ENCODE assay signal across 28 cellular contexts in genomic region chr15:31893770-31894169, GRCh38. TPM values are rescaled to one million over a fixed set of nuclear protein-coding genes. Genes with fewer than 3 reads are reported as not detected.
"Had no signal": no experiment of that assay in that cellular context is flagged by ENCODE, and none has a peak within 500 bp of the region (broad histone marks: within the 10 kb centered on the region; RNA-seq: fewer than 3 reads in every experiment).

No MANE protein-coding gene starts in this region.

- DNase-seq: colonic mucosa; cortex of kidney; dermis blood vessel endothelial cell; dorsolateral prefrontal cortex; effector CD4-positive, alpha-beta T cell; effector CD8-positive, alpha-beta T cell; effector memory CD4-positive, alpha-beta T cell; effector memory CD8-positive, alpha-beta T cell; endodermal cell; erythroblast; esophagus squamous epithelium; foreskin fibroblast; foreskin keratinocyte; foreskin melanocyte; gastrocnemius medialis; glutamatergic neuron; head of caudate nucleus; heart left ventricle; heart right ventricle had no signal

- H3K27ac ChIP-seq: colonic mucosa, coronary artery, dorsolateral prefrontal cortex, epithelial cell of prostate, esophagus muscularis mucosa, esophagus squamous epithelium, foreskin keratinocyte, gastrocnemius medialis, gastroesophageal sphincter, heart left ventricle, heart right ventricle had no signal

- H3K27me3 ChIP-seq: colonic mucosa, foreskin keratinocyte, gastrocnemius medialis, gastroesophageal sphincter had no signal

- H3K4me1 ChIP-seq: colonic mucosa, esophagus muscularis mucosa, esophagus squamous epithelium, foreskin keratinocyte, gastrocnemius medialis, gastroesophageal sphincter, heart left ventricle, heart right ventricle had no signal

- FAIRE-seq: colon, endometrium, endothelial cell of umbilical vein, frontal cortex had no signal

- H3K4me3 ChIP-seq: colonic mucosa, coronary artery, dorsolateral prefrontal cortex, esophagus muscularis mucosa, esophagus squamous epithelium, gastrocnemius medialis, gastroesophageal sphincter, heart left ventricle, heart right ventricle had no signal

- H3K9me3 ChIP-seq: colonic mucosa, gastrocnemius medialis had no signal

- ATAC-seq: effector memory CD8-positive, alpha-beta T cell; esophagus mucosa; foreskin keratinocyte; gastrocnemius medialis; gastroesophageal sphincter; heart left ventricle; heart right ventricle had no signal

- H3K36me3 ChIP-seq: colonic mucosa, esophagus muscularis mucosa, esophagus squamous epithelium, gastrocnemius medialis, gastroesophageal sphincter, heart left ventricle, heart right ventricle had no signal

RNA-seq across cellular contexts. Expression of gene OTUD7A, which starts 23.3 kb away (rescaled TPM):
- polyA plus RNA-seq: foreskin keratinocyte had no signal
